ENCODE assay signal across 28 cellular contexts in the genomic region with DNA sequence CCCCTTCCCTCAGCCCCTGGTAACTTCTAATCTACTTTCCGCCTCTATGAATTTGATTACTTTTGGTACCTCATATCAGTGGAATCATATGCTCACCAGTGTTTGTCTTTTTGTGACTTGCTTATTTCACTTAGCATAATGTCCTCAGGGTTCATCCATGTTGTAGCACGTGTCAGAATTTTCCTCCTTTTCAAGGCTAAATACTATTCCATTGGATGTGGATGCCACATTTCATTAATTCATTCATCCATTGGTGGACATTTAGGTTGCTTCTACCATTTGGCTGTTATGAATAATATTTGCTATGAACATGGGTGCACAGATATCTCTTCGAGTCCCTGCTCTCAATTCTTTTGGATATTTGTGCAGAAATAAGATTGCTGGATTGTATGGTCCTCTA.
"Had no signal": no experiment of that assay in that cellular context is flagged by ENCODE, and none has a peak within 500 bp of the region (broad histone marks: within the 10 kb centered on the region; RNA-seq: fewer than 3 reads in every experiment).

No MANE protein-coding gene starts in this region.

- H3K4me1 ChIP-seq: suprapubic skin, testis, thyroid gland, tibial artery, tibial nerve, upper lobe of right lung, uterus had no signal

- H3K27me3 ChIP-seq: stomach, suprapubic skin, testis, thyroid gland, tibial artery, tibial nerve, transverse colon, upper lobe of left lung, upper lobe of right lung, uterus, vagina had no signal

- H3K27me3 Mint-ChIP-seq: stimulated activated memory B cell treated with anti-CD40 and anti-IgM and Interleukin-4, amounts not matched to agents 10 μg/mL and 1 μg/mL and 100 μg/mL, for 72 hours; stimulated activated naive B cell treated with anti-CD40 and anti-IgM and Interleukin-4, amounts not matched to agents 10 μg/mL and 1 μg/mL and 100 μg/mL, for 72 hours; stimulated activated naive CD8-positive, alpha-beta T cell treated with anti-CD3 and anti-CD28 coated beads, Interleukin-15, amount 100 ng/mL, for 72 hours; stimulated activated naive CD8-positive, alpha-beta T cell treated with anti-CD3 and anti-CD28 coated beads, Interleukin-15, Interleukin-2, amounts not matched to agents 100 ng/mL and 50 ng/mL, for 24 hours; type B pancreatic cell had no signal

- H3K4me1 Mint-ChIP-seq: stimulated activated effector memory CD8-positive, alpha-beta T cell treated with anti-CD3 and anti-CD28 coated beads, Interleukin-12 subunit alpha, Interleukin-12 subunit beta, amount 100 ng/mL, for 72 hours; stimulated activated naive CD8-positive, alpha-beta T cell treated with anti-CD3 and anti-CD28 coated beads, Interleukin-15, amount 100 ng/mL, for 72 hours had no signal

- DNase-seq: stimulated activated CD4-positive, alpha-beta T cell treated with anti-CD3 and anti-CD28 coated beads, Interleukin-2, amount 100 ng/mL, for 48 hours; stimulated activated CD4-positive, alpha-beta T cell treated with anti-CD3 and anti-CD28 coated beads, Interleukin-4, amount 100 ng/mL, for 1 hour; stimulated activated CD4-positive, alpha-beta T cell treated with anti-CD3 and anti-CD28 coated beads, Interleukin-4, amount 100 ng/mL, for 24 hours; stimulated activated CD4-positive, alpha-beta T cell treated with anti-CD3 and anti-CD28 coated beads, Interleukin-4, amount 100 ng/mL, for 4 hours; stimulated activated CD8-positive, alpha-beta memory T cell treated with anti-CD3 and anti-CD28 coated beads, Interleukin-4, amount 100 ng/mL, for 48 hours; stimulated activated naive B cell treated with anti-CD40 and anti-IgM and Interleukin-4, amounts not matched to agents 10 μg/mL and 1 μg/mL and 100 μg/mL, for 72 hours; stimulated activated naive CD4-positive, alpha-beta T cell; stimulated activated naive CD4-positive, alpha-beta T cell treated with Interleukin-2 at 50 U/mL for 16 hours; stimulated activated naive CD8-positive, alpha-beta T cell treated with anti-CD3 and anti-CD28 coated beads, Interleukin-15, amount 100 ng/mL, for 72 hours; stimulated activated naive CD8-positive, alpha-beta T cell treated with anti-CD3 and anti-CD28 coated beads, Interleukin-15, Interleukin-2, amounts not matched to agents 100 U/mL and 50 U/mL, for 24 hours; stomach; substantia nigra; testis; thyroid gland; tibial artery; transverse colon; upper lobe of left lung; upper lobe of right lung; uterus had no signal

- FAIRE-seq: urothelium cell line had no signal

- H3K4me3 Mint-ChIP-seq: stimulated activated effector memory CD8-positive, alpha-beta T cell treated with anti-CD3 and anti-CD28 coated beads, Interleukin-12 subunit alpha, Interleukin-12 subunit beta, amount 100 ng/mL, for 72 hours; stimulated activated memory B cell treated with anti-CD40 and anti-IgM and Interleukin-4, amounts not matched to agents 10 μg/mL and 1 μg/mL and 100 μg/mL, for 72 hours; stimulated activated naive B cell treated with anti-CD40 and anti-IgM and Interleukin-4, amounts not matched to agents 10 μg/mL and 1 μg/mL and 100 μg/mL, for 72 hours; stimulated activated naive CD8-positive, alpha-beta T cell treated with anti-CD3 and anti-CD28 coated beads, Interleukin-15, amount 100 ng/mL, for 72 hours; stimulated activated naive CD8-positive, alpha-beta T cell treated with anti-CD3 and anti-CD28 coated beads, Interleukin-15, Interleukin-2, amounts not matched to agents 100 ng/mL and 50 ng/mL, for 24 hours; type B pancreatic cell had no signal

- H3K27ac Mint-ChIP-seq: stimulated activated effector memory CD8-positive, alpha-beta T cell treated with anti-CD3 and anti-CD28 coated beads, Interleukin-12 subunit alpha, Interleukin-12 subunit beta, amount 100 ng/mL, for 72 hours; stimulated activated memory B cell treated with anti-CD40 and anti-IgM and Interleukin-4, amounts not matched to agents 10 μg/mL and 1 μg/mL and 100 μg/mL, for 72 hours; stimulated activated naive B cell treated with anti-CD40 and anti-IgM and Interleukin-4, amounts not matched to agents 10 μg/mL and 1 μg/mL and 100 μg/mL, for 72 hours; stimulated activated naive CD8-positive, alpha-beta T cell treated with anti-CD3 and anti-CD28 coated beads, Interleukin-15, amount 100 ng/mL, for 72 hours; stimulated activated naive CD8-positive, alpha-beta T cell treated with anti-CD3 and anti-CD28 coated beads, Interleukin-15, Interleukin-2, amounts not matched to agents 100 ng/mL and 50 ng/mL, for 24 hours; type B pancreatic cell had no signal

- ATAC-seq: stimulated activated effector memory CD8-positive, alpha-beta T cell treated with anti-CD3 and anti-CD28 coated beads, Interleukin-12 subunit alpha, Interleukin-12 subunit beta, amount 100 ng/mL, for 72 hours; stimulated activated memory B cell treated with anti-CD40 and anti-IgM and Interleukin-4, amounts not matched to agents 10 μg/mL and 1 μg/mL and 100 μg/mL, for 72 hours; stimulated activated naive B cell treated with anti-CD40 and anti-IgM and Interleukin-4, amounts not matched to agents 10 μg/mL and 1 μg/mL and 100 μg/mL, for 72 hours; stimulated activated naive CD8-positive, alpha-beta T cell treated with anti-CD3 and anti-CD28 coated beads, Interleukin-15, amount 100 ng/mL, for 72 hours; stimulated activated naive CD8-positive, alpha-beta T cell treated with anti-CD3 and anti-CD28 coated beads, Interleukin-15, Interleukin-2, amounts not matched to agents 100 U/mL and 50 U/mL, for 24 hours; upper lobe of right lung had no signal

- H3K4me3 ChIP-seq: stomach, suprapubic skin, testis, thoracic aorta, thyroid gland, tibial artery, tibial nerve, transverse colon, upper lobe of left lung, upper lobe of right lung, uterus, vagina had no signal

- H3K36me3 ChIP-seq: suprapubic skin, thoracic aorta, thyroid gland, transverse colon, upper lobe of right lung, uterus, vagina had no signal

- H3K9me3 ChIP-seq: stomach, suprapubic skin, testis, thoracic aorta, thyroid gland, tibial artery, tibial nerve, transverse colon, upper lobe of left lung, upper lobe of right lung, uterus, vagina had no signal

- H3K27ac ChIP-seq: stomach, suprapubic skin, testis, thoracic aorta, thyroid gland, tibial artery, tibial nerve, transverse colon, upper lobe of left lung, upper lobe of right lung, uterus, vagina had no signal
